Comparison of ENCODE assay signal across 8 cellular contexts in the genomic region with DNA sequence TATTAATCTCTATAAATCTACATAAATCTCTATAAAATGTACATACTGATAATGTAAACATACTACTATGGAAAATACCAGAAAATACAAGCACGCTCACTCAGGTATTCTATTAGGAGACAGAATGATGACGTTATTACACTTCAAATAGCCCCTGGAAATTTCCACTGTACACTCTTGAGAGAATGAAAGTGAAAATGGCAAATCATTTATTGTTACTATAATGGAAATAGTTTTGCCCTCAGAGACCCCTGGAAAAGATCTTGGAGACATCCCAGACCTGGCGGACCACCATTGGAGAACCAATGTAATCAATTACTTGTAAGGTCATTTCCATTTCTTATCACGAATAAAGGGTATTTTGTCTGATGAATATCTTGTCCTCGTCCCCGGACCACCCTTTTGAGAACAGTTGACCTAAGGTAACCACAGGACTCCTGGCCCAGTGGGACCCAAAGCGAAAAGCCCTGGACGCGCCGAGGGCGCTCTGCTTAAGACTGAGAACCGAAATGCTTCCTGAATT. TPM values are rescaled to one million over a fixed set of nuclear protein-coding genes. Genes with fewer than 3 reads are reported as not detected.
DNase-seq lines count a peak whose midpoint lies in the region; ATAC-seq lines count a peak whose summit lies in the region.

No MANE protein-coding gene starts in this region.

- H3K9me3 ChIP-seq in stomach smooth muscle (ENCODE audit: control insufficient read depth in 2 of 2, low read length in 2 of 2), result no peaks in the 10 kb centered on the region

- H3K9me3 Mint-ChIP-seq in activated naive CD8-positive, alpha-beta T cell treated with anti-CD3 and anti-CD28 coated beads, Interleukin-2, amount 50 U/mL, for 24 hours, result no peaks in the 10 kb centered on the region

- peak overlapping the region; percentile 55 to 60 for H3K9ac ChIP-seq in stomach smooth muscle (ENCODE audit: low read length in 2 of 2)

- H3K27ac ChIP-seq in stomach smooth muscle (ENCODE audit: low read length), result no peak overlapping the region

- H3K4me1 Mint-ChIP-seq in activated naive CD8-positive, alpha-beta T cell treated with anti-CD3 and anti-CD28 coated beads, Interleukin-2, amount 50 U/mL, for 24 hours, result peaks cover 11% of the 10 kb centered on the region

- no peaks in the 10 kb centered on the region for H3K36me3 ChIP-seq in stomach smooth muscle (ENCODE audit: control insufficient read depth in 2 of 2, insufficient read depth in 2 of 2, low read length in 2 of 2)

- peak overlapping the region; percentile 68 for H3K27ac Mint-ChIP-seq in activated naive CD8-positive, alpha-beta T cell treated with anti-CD3 and anti-CD28 coated beads, Interleukin-2, amount 50 U/mL, for 24 hours

- peak; percentile 37 for DNase-seq in DMS53 treated with DMSO at 0.1 percent for 48 hours (lab: John Stamatoyannopoulos, UW; ENCODE audit: unreplicated experiment)
- DNase-seq in activated naive CD8-positive, alpha-beta T cell treated with anti-CD3 and anti-CD28 coated beads, Interleukin-2, amount 50 U/mL, for 24 hours, result no peak
- DNase-seq in kidney tubule cell (ENCODE audit: low spot score), result peak; percentile 50
- no peak for DNase-seq in HT-29 (ENCODE audit: low spot score)
- DNase-seq in NCI-H1436 treated with DMSO at 0.1 percent for 48 hours (lab: John Stamatoyannopoulos, UW), result no peak

- ATAC-seq in GM19455 (IDR thresholded peaks at IDR 0.05; ENCODE audit: unreplicated experiment), result peak; percentile 39
- ATAC-seq in HG03565 (IDR thresholded peaks at IDR 0.05; ENCODE audit: unreplicated experiment), result peak; percentile 48
- peak; percentile 39 for ATAC-seq in activated naive CD8-positive, alpha-beta T cell treated with anti-CD3 and anti-CD28 coated beads, Interleukin-2, amount 50 U/mL, for 24 hours

- peaks cover 32% of the 10 kb centered on the region for H3K27me3 Mint-ChIP-seq in activated naive CD8-positive, alpha-beta T cell treated with anti-CD3 and anti-CD28 coated beads, Interleukin-2, amount 50 U/mL, for 24 hours

- H3K27me3 ChIP-seq in stomach smooth muscle (ENCODE audit: control insufficient read depth in 1 of 2, insufficient read depth in 2 of 2, low read length in 2 of 2), result peaks cover 10 to 19% of the 10 kb centered on the region in 2 donors

- no peaks in the 10 kb centered on the region for H3K36me3 Mint-ChIP-seq in activated naive CD8-positive, alpha-beta T cell treated with anti-CD3 and anti-CD28 coated beads, Interleukin-2, amount 50 U/mL, for 24 hours (ENCODE audit: low read depth)

- H3K4me1 ChIP-seq in stomach smooth muscle (ENCODE audit: control insufficient read depth, insufficient read depth, low read length), result peaks cover 8% of the 10 kb centered on the region

- H3K4me3 Mint-ChIP-seq in activated naive CD8-positive, alpha-beta T cell treated with anti-CD3 and anti-CD28 coated beads, Interleukin-2, amount 50 U/mL, for 24 hours, result peak overlapping the region; percentile 84

- peak overlapping the region; percentile 78 to 83 for H3K4me3 ChIP-seq in stomach smooth muscle (ENCODE audit: low read length in 2 of 2)

RNA-seq across cellular contexts. Expression of a gene that starts 0.5 kb away (rescaled TPM):
- 4.3 and 4.8 TPM in 2 replicates for total RNA-seq in HT-29 (2014; rRNA removed; shearing (Covaris generic))

RNA-seq across cellular contexts. Expression of a gene that starts 34.8 kb away (rescaled TPM):
- total RNA-seq in HT-29 (2014; rRNA removed; shearing (Covaris generic)), result not detected in 2 replicates

Comparison
In these comparisons a context has a peak if more than half of its experiments do, and no peak if none do; other contexts are left out.
1. DNase-seq: peak in DMS53 treated with DMSO at 0.1 percent for 48 hours (single experiment) and kidney tubule cell (single experiment); none in activated naive CD8-positive, alpha-beta T cell treated with anti-CD3 and anti-CD28 coated beads, Interleukin-2, amount 50 U/mL, for 24 hours (single experiment), HT-29 (single experiment) and NCI-H1436 treated with DMSO at 0.1 percent for 48 hours (single experiment).
2. Peak in every context shown above with its lines, with median percentiles within 50 percentile points of each other: ATAC-seq.